Comparison of ENCODE assay signal across 16 cellular contexts in the genomic region with DNA sequence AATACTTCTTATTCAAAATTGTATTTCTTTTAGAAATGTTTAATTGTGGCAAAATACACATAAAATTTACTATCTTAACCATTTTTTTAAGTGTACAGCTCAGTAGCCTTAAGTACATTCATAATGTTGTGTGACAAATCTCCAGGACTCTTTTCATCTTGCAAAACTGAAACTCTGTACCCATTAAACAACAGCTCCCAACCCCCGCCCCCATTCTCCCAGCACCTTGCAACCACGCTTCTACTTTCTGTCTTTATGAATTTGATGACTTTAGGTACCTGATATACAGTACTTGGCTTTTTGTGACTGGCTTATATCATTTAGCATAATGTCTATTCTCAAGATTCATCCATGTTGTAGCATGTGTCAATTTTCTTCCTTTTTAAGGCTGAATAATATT.
DNase-seq lines count a peak whose midpoint lies in the region; ATAC-seq and TF ChIP-seq lines count a peak whose summit lies in the region.
"Had no signal": no experiment of that assay in that cellular context is flagged by ENCODE, and none has a peak within 500 bp of the region (broad histone marks: within the 10 kb centered on the region; RNA-seq: fewer than 3 reads in every experiment).

No MANE protein-coding gene starts in this region.

- no peak for TF ChIP-seq CTCF in GM20000 (IDR thresholded peaks at IDR 0.05; ENCODE audit: extremely low read depth, missing control alignments)

- peak; percentile 51 for ATAC-seq in stimulated activated naive CD8-positive, alpha-beta T cell treated with anti-CD3 and anti-CD28 coated beads, Interleukin-15, Interleukin-2, amounts not matched to agents 100 U/mL and 50 U/mL, for 24 hours
- ATAC-seq in HG02885 (IDR thresholded peaks at IDR 0.05; ENCODE audit: poor library complexity, unreplicated experiment): no peak
- ATAC-seq: K562, Panc1 had no signal

- peak; percentile 75 for DNase-seq in activated effector memory CD4-positive, alpha-beta T cell treated with anti-CD3 and anti-CD28 coated beads, Interleukin-2, amount 50 U/mL, for 16 hours
- no peak for DNase-seq in activated effector memory CD4-positive, alpha-beta T cell treated with Interleukin-2 at 50 U/mL for 16 hours
- peak; percentile 77 to 79 for DNase-seq in activated T-cell treated with anti-CD3 and anti-CD28 coated beads, Interleukin-2, amount 50 U/mL, for 48 hours
- peak; percentile 79 for DNase-seq in stimulated activated CD4-positive, alpha-beta T cell treated with anti-CD3 and anti-CD28 coated beads, Interleukin-15, amount 100 ng/mL, for 24 hours
- DNase-seq in stimulated activated naive CD8-positive, alpha-beta T cell treated with anti-CD3 and anti-CD28 coated beads, Interleukin-15, Interleukin-2, amounts not matched to agents 100 U/mL and 50 U/mL, for 24 hours: peak; percentile 45
- DNase-seq in GM20000 (ENCODE audit: low spot score): no peak
- DNase-seq: activated naive CD8-positive, alpha-beta T cell treated with anti-CD3 and anti-CD28 coated beads, Interleukin-2, amount 10 ng/mL, durations not matched to agents 7 days and 5 days; dorsolateral prefrontal cortex; kidney glomerular epithelial cell; MG63; NCI-H1436 treated with DMSO at 0.1 percent for 48 hours; NCI-H510A treated with DMSO at 0.1 percent for 48 hours; T-helper 1 cell had no signal

Comparison
In these comparisons a context has a peak if more than half of its experiments do, and no peak if none do; other contexts are left out.
1. DNase-seq: peak in activated effector memory CD4-positive, alpha-beta T cell treated with anti-CD3 and anti-CD28 coated beads, Interleukin-2, amount 50 U/mL, for 16 hours (single experiment), activated T-cell treated with anti-CD3 and anti-CD28 coated beads, Interleukin-2, amount 50 U/mL, for 48 hours (2 of 2), stimulated activated CD4-positive, alpha-beta T cell treated with anti-CD3 and anti-CD28 coated beads, Interleukin-15, amount 100 ng/mL, for 24 hours (single experiment) and stimulated activated naive CD8-positive, alpha-beta T cell treated with anti-CD3 and anti-CD28 coated beads, Interleukin-15, Interleukin-2, amounts not matched to agents 100 U/mL and 50 U/mL, for 24 hours (single experiment); none in activated effector memory CD4-positive, alpha-beta T cell treated with Interleukin-2 at 50 U/mL for 16 hours (single experiment) and GM20000 (single experiment).